ENCODE assay signal across 1 cellular context in genomic region chr12:110554184-110554583, GRCh38.
TF ChIP-seq lines count a peak whose summit lies in the region.

No MANE protein-coding gene starts in this region.

TF ChIP-seq in HEK293, 187 proteins besides CTCF, POLR2A, EP300 and RAD21:
- TF ChIP-seq ZNF501 (tag by site-specific recombination; IDR thresholded peaks at IDR 0.05) (no peak), ZBTB21 (tag by site-specific recombination; IDR thresholded peaks at IDR 0.05) (no peak), TRIM28 (IDR thresholded peaks at IDR 0.05; ENCODE audit: borderline replicate concordance, low read length) (no peak), ZNF473 (tag by site-specific recombination; IDR thresholded peaks at IDR 0.05) (no peak), ZNF121 (tag by site-specific recombination; IDR thresholded peaks at IDR 0.05) (peak; percentile 65; the same call in 1 of the 2 replicates)
